Comparison of ENCODE assay signal across 1 cellular context in genomic region chr19:17932485-17933338, GRCh38.
TF ChIP-seq lines count a peak whose summit lies in the region.

CCDC124 (plus strand) TSS chr19:17933015; CDS start chr19:17936421, 3,406 bp downstream.

TF ChIP-seq in GM12878, 131 proteins besides CTCF, POLR2A, EP300 and RAD21 (continued from another document and continues in another):
- peak; percentile 14 for TF ChIP-seq SP1 (IDR thresholded peaks at IDR 0.05; ENCODE audit: low read depth, low read length)
- no peak for TF ChIP-seq ESRRA (IDR thresholded peaks at IDR 0.05; ENCODE audit: low read length)
- peak; percentile 56; the same call in 1 of the 2 replicates for TF ChIP-seq ZBTB33 (IDR thresholded peaks at IDR 0.05)
- no peak for TF ChIP-seq SUZ12 (IDR thresholded peaks at IDR 0.05; ENCODE audit: unreplicated experiment)
- no peak for TF ChIP-seq ZSCAN29 (IDR thresholded peaks at IDR 0.05)
- TF ChIP-seq KDM1A (IDR thresholded peaks at IDR 0.05; ENCODE audit: borderline replicate concordance), result no peak
- no peak for TF ChIP-seq ZBED1 (IDR thresholded peaks at IDR 0.05; ENCODE audit: borderline replicate concordance)
- TF ChIP-seq RB1 (IDR thresholded peaks at IDR 0.05; ENCODE audit: borderline replicate concordance), result peak; percentile 27; the same call in 1 of the 2 replicates
- peak; percentile 72 for TF ChIP-seq ZNF592 (IDR thresholded peaks at IDR 0.05)
- TF ChIP-seq IRF5 (IDR thresholded peaks at IDR 0.05; ENCODE audit: borderline replicate concordance), result no peak
- no peak; the same call in 1 of the 2 replicates for TF ChIP-seq GATAD2B (conservative IDR thresholded peaks at IDR 0.05; ENCODE audit: low read depth)
- TF ChIP-seq DPF2 (IDR thresholded peaks at IDR 0.05), result peak; percentile 66
- no peak for TF ChIP-seq ATF2 (IDR thresholded peaks at IDR 0.05; ENCODE audit: low read length)
- peak; percentile 8; the same call in 1 of the 2 replicates for TF ChIP-seq ELK1 (IDR thresholded peaks at IDR 0.05; ENCODE audit: low read depth, low read length)
- no peak for TF ChIP-seq CHD1 (IDR thresholded peaks at IDR 0.05; ENCODE audit: low read depth, low read length)
- peak; percentile 81 for TF ChIP-seq MYC (IDR thresholded peaks at IDR 0.05; ENCODE audit: insufficient read depth, insufficient read length, insufficient replicate concordance, low read length, severe bottlenecking)
- no peak for TF ChIP-seq EZH2 (IDR thresholded peaks at IDR 0.05; ENCODE audit: borderline replicate concordance, control insufficient read depth, low read depth, low read length)
- TF ChIP-seq USF1 (IDR thresholded peaks at IDR 0.05; ENCODE audit: borderline replicate concordance, extremely low read length, insufficient read depth, low read depth, low read length), result peak; percentile 90
- no peak for TF ChIP-seq PBX3 (IDR thresholded peaks at IDR 0.05; ENCODE audit: insufficient replicate concordance, low read depth, low read length)
- 0 out of 2 replicates have a peak, but pooled peaks have one; percentile 30 for TF ChIP-seq CBFB (IDR thresholded peaks at IDR 0.05; ENCODE audit: low read depth)
- 0 out of 2 replicates have a peak, but pooled peaks have one; percentile 9 for TF ChIP-seq HDGF (IDR thresholded peaks at IDR 0.05)
- TF ChIP-seq YBX1 (IDR thresholded peaks at IDR 0.05), result no peak
- TF ChIP-seq ZZZ3 (IDR thresholded peaks at IDR 0.05; ENCODE audit: control insufficient read depth, insufficient read length, low read depth), result no peak
- TF ChIP-seq HDAC6 (IDR thresholded peaks at IDR 0.05; ENCODE audit: unreplicated experiment), result no peak
- peak; percentile 38 to 54; a peak in 2 of 4 replicates for TF ChIP-seq BHLHE40 (IDR thresholded peaks at IDR 0.05; ENCODE audit: borderline replicate concordance in 1 of 2, low read depth in 2 of 2, low read length in 1 of 2)
- no peak for TF ChIP-seq CUX1 (IDR thresholded peaks at IDR 0.05; ENCODE audit: insufficient replicate concordance, low read depth, low read length)
- peak; percentile 67 for TF ChIP-seq JUND (IDR thresholded peaks at IDR 0.05; ENCODE audit: low read depth, low read length)
- TF ChIP-seq RFX5 (IDR thresholded peaks at IDR 0.05; ENCODE audit: low read depth, low read length), result 0 out of 2 replicates have a peak, but pooled peaks have one; percentile 3
- TF ChIP-seq PAX8 (IDR thresholded peaks at IDR 0.05), result no peak
- peak; percentile 50; the same call in 1 of the 2 replicates for TF ChIP-seq MEF2A (IDR thresholded peaks at IDR 0.05; ENCODE audit: insufficient read depth, low read depth, low read length)
- TF ChIP-seq SMAD1 (IDR thresholded peaks at IDR 0.05; ENCODE audit: low read depth, partially characterized antibody), result no peak
- TF ChIP-seq PML (IDR thresholded peaks at IDR 0.05; ENCODE audit: low read length), result no peak
- TF ChIP-seq E2F4 (IDR thresholded peaks at IDR 0.05; ENCODE audit: low read depth, low read length), result no peak
- no peak for TF ChIP-seq ASH2L (IDR thresholded peaks at IDR 0.05; ENCODE audit: borderline replicate concordance, low read depth)
- TF ChIP-seq CBX3 (IDR thresholded peaks at IDR 0.05; ENCODE audit: borderline replicate concordance, low read depth), result no peak
- peak; percentile 47; the same call in 1 of the 2 replicates for TF ChIP-seq SMAD5 (IDR thresholded peaks at IDR 0.05; ENCODE audit: low read depth)
- peak; percentile 82 for TF ChIP-seq KLF5 (IDR thresholded peaks at IDR 0.05; ENCODE audit: partially characterized antibody)
